Comparison of ENCODE assay signal across 13 cellular contexts in genomic region chr19:6402834-6403608, GRCh38. TPM values are rescaled to one million over a fixed set of nuclear protein-coding genes. Genes with fewer than 3 reads are reported as not detected.
DNase-seq lines count a peak whose midpoint lies in the region; ATAC-seq and TF ChIP-seq lines count a peak whose summit lies in the region.
"Had no signal": no experiment of that assay in that cellular context is flagged by ENCODE, and none has a peak within 500 bp of the region (broad histone marks: within the 10 kb centered on the region; RNA-seq: fewer than 3 reads in every experiment).

No MANE protein-coding gene starts in this region.

- H3K9me3 ChIP-seq in A673 (ENCODE audit: low read depth, low read length, poor library complexity, severe bottlenecking) = no peaks in the 10 kb centered on the region
- no peaks in the 10 kb centered on the region for H3K9me3 ChIP-seq in Karpas-422 (ENCODE audit: low read length)

- no peak overlapping the region for H3K9ac ChIP-seq in Karpas-422 (ENCODE audit: low read length)

- H3K4me2 ChIP-seq in Karpas-422 (ENCODE audit: low read depth, low read length, poor library complexity, severe bottlenecking) = no peak overlapping the region

- POLR2A ChIA-PET in A673 (lab: Charles Lee; ENCODE audit: low non-redundant PET) = no interaction called here

- H3K27ac Mint-ChIP-seq in nephron (peak overlapping the region; percentile 83 to 94 (median 94)), glutamatergic neuron (ENCODE audit: unreplicated experiment) (no peak overlapping the region)
- H3K27ac Mint-ChIP-seq: activated CD4-positive, alpha-beta memory T cell treated with anti-CD3 and anti-CD28 coated beads for 36 hours had no signal

- H3K9me3 Mint-ChIP-seq in nephron (no peaks in the 10 kb centered on the region), glutamatergic neuron (ENCODE audit: unreplicated experiment) (peaks cover 2% of the 10 kb centered on the region)
- H3K9me3 Mint-ChIP-seq: activated CD4-positive, alpha-beta memory T cell treated with anti-CD3 and anti-CD28 coated beads for 36 hours had no signal

- H3K36me3 Mint-ChIP-seq in nephron (ENCODE audit: low read depth) (no peaks in the 10 kb centered on the region), glutamatergic neuron (ENCODE audit: unreplicated experiment) (no peaks in the 10 kb centered on the region)
- H3K36me3 Mint-ChIP-seq: activated CD4-positive, alpha-beta memory T cell treated with anti-CD3 and anti-CD28 coated beads for 36 hours had no signal

- H3K27me3 ChIP-seq in A673 (replicated peaks; ENCODE audit: insufficient read depth, low read depth, low read length, poor library complexity) (no peaks in the 10 kb centered on the region), Karpas-422 (ENCODE audit: low read length) (no peaks in the 10 kb centered on the region)

- H3K4me1 Mint-ChIP-seq in nephron (peaks cover 13% of the 10 kb centered on the region), glutamatergic neuron (ENCODE audit: low read depth, unreplicated experiment) (no peaks in the 10 kb centered on the region)

- H3K4me3 Mint-ChIP-seq in nephron (no peak overlapping the region), glutamatergic neuron (ENCODE audit: unreplicated experiment) (no peak overlapping the region)
- H3K4me3 Mint-ChIP-seq: activated CD4-positive, alpha-beta memory T cell treated with anti-CD3 and anti-CD28 coated beads for 36 hours had no signal

- ATAC-seq in GM21717 (IDR thresholded peaks at IDR 0.05; ENCODE audit: unreplicated experiment) = no peak

- CTCF ChIA-PET in A673 (lab: Charles Lee) = no interaction called here

- H3K36me3 ChIP-seq in A673 (ENCODE audit: insufficient read depth, low read length, poor library complexity, severe bottlenecking) (no peaks in the 10 kb centered on the region), Karpas-422 (ENCODE audit: insufficient read depth, low read length) (no peaks in the 10 kb centered on the region)

- H3K4me1 ChIP-seq in A673 (ENCODE audit: insufficient read depth, low read length, poor library complexity, severe bottlenecking) = no peaks in the 10 kb centered on the region
- H3K4me1 ChIP-seq in Karpas-422 (ENCODE audit: low read length) = no peaks in the 10 kb centered on the region

- H3K9me2 ChIP-seq in Karpas-422 (replicated peaks; ENCODE audit: insufficient read depth, low read length) = no peaks in the 10 kb centered on the region

- no peak overlapping the region for H3K27ac ChIP-seq in A673 (ENCODE audit: low read depth, low read length, poor library complexity, severe bottlenecking)
- no peak overlapping the region for H3K27ac ChIP-seq in Karpas-422 (ENCODE audit: low read length)
- H3K27ac ChIP-seq: C4-2B had no signal

- TF ChIP-seq CTCF in A673 (conservative IDR thresholded peaks at IDR 0.05; ENCODE audit: low read depth, low read length) = no peak
- no peak for TF ChIP-seq CTCF in nephron (IDR thresholded peaks at IDR 0.05; ENCODE audit: unreplicated experiment in 3 of 3)
- no peak for TF ChIP-seq CTCF in glutamatergic neuron (IDR thresholded peaks at IDR 0.05; ENCODE audit: partially characterized antibody, unreplicated experiment)

- H3K27me3 Mint-ChIP-seq in nephron (ENCODE audit: low read depth) = no peaks in the 10 kb centered on the region
- H3K27me3 Mint-ChIP-seq in glutamatergic neuron (ENCODE audit: unreplicated experiment) = peaks cover 2% of the 10 kb centered on the region
- H3K27me3 Mint-ChIP-seq: activated CD4-positive, alpha-beta memory T cell treated with anti-CD3 and anti-CD28 coated beads for 36 hours had no signal

- DNase-seq in A673 (ENCODE audit: low spot score) (peak; percentile 46), Karpas-422 (peak; percentile 9), fibroblast of gingiva (ENCODE audit: low read depth) (peak; percentile 42), glutamatergic neuron (no peak), OCI-M2 (lab: John Stamatoyannopoulos, UW; ENCODE audit: unreplicated experiment) (no peak), T1000 (lab: John Stamatoyannopoulos, UW) (no peak)
- DNase-seq: activated CD4-positive, alpha-beta memory T cell treated with anti-CD3 and anti-CD28 coated beads for 36 hours; NCI-H146; SHP77 treated with DMSO at 0.1 percent for 48 hours had no signal

- no peaks in the 10 kb centered on the region for H3K79me2 ChIP-seq in Karpas-422 (ENCODE audit: low read length)

- no peak overlapping the region for H2AFZ ChIP-seq in Karpas-422 (ENCODE audit: low read length)

- BruUV-seq in A673 (replicated peaks; lab: Mats Ljungman, UMichigan) = no TSS peak

- no peaks in the 10 kb centered on the region for H4K20me1 ChIP-seq in Karpas-422 (ENCODE audit: insufficient read depth, low read depth, low read length)

- no peak overlapping the region for H3K4me3 ChIP-seq in A673 (ENCODE audit: low read depth, low read length, poor library complexity, severe bottlenecking)
- H3K4me3 ChIP-seq in Karpas-422 (ENCODE audit: low read length) = no peak overlapping the region

- intact Hi-C loops in A673 (cut with micrococcal nuclease; ENCODE audit: unreplicated experiment) = no loop called here

RNA-seq across cellular contexts. Expression of gene GTF2F1, which starts 10.1 kb away (rescaled TPM):
- total RNA-seq in A673 (2021) (100 and 106 TPM in 2 replicates), glutamatergic neuron (ENCODE audit: unreplicated experiment) (56.0 TPM)
- total RNA-seq in Karpas-422 (2014; rRNA removed; shearing (Covaris generic); ENCODE audit: low replicate concordance) = 18.2 and 35.4 TPM in 2 replicates

RNA-seq across cellular contexts. Expression of gene KHSRP, which starts 21.6 kb away (rescaled TPM):
- 649 and 671 TPM in 2 replicates for total RNA-seq in A673 (2021)
- total RNA-seq in Karpas-422 (2014; rRNA removed; shearing (Covaris generic); ENCODE audit: low replicate concordance) = 94.5 and 217 TPM in 2 replicates
- 318 TPM for total RNA-seq in glutamatergic neuron (ENCODE audit: unreplicated experiment)

RNA-seq across cellular contexts. Expression of gene PSPN, which starts 27.3 kb away (rescaled TPM):
- 3.4 and 3.6 TPM in 2 replicates for total RNA-seq in A673 (2021)
- total RNA-seq in Karpas-422 (2014; rRNA removed; shearing (Covaris generic); ENCODE audit: low replicate concordance) = 0.76 and 1.0 TPM in 2 replicates
- 2.3 TPM for total RNA-seq in glutamatergic neuron (ENCODE audit: unreplicated experiment)

RNA-seq across cellular contexts. Expression of gene ALKBH7, which starts 30.4 kb away (rescaled TPM):
- total RNA-seq in A673 (2021) (30.6 and 37.1 TPM in 2 replicates), glutamatergic neuron (ENCODE audit: unreplicated experiment) (66.8 TPM)
- 94.7 and 95.7 TPM in 2 replicates for total RNA-seq in Karpas-422 (2014; rRNA removed; shearing (Covaris generic); ENCODE audit: low replicate concordance)

RNA-seq across cellular contexts. Expression of gene SLC25A41, which starts 30.5 kb away (rescaled TPM):
- total RNA-seq in A673 (2021) = 0.39 and 0.44 TPM in 2 replicates
- 1.4 TPM in 1 of 2 replicates, not detected in the other for total RNA-seq in Karpas-422 (2014; rRNA removed; shearing (Covaris generic); ENCODE audit: low replicate concordance)
- 0.29 TPM for total RNA-seq in glutamatergic neuron (ENCODE audit: unreplicated experiment)
- total RNA-seq: activated CD4-positive, alpha-beta memory T cell treated with anti-CD3 and anti-CD28 coated beads for 36 hours; bronchial epithelial cell had no signal

Comparison
In these comparisons a context has a peak if more than half of its experiments do, and no peak if none do; other contexts are left out.
1. DNase-seq: peak in A673 (single experiment), Karpas-422 (single experiment) and fibroblast of gingiva (single experiment); none in glutamatergic neuron (single experiment), OCI-M2 (single experiment) and T1000 (single experiment).